1 cellular context compared by ENCODE assay signal in the genomic region with DNA sequence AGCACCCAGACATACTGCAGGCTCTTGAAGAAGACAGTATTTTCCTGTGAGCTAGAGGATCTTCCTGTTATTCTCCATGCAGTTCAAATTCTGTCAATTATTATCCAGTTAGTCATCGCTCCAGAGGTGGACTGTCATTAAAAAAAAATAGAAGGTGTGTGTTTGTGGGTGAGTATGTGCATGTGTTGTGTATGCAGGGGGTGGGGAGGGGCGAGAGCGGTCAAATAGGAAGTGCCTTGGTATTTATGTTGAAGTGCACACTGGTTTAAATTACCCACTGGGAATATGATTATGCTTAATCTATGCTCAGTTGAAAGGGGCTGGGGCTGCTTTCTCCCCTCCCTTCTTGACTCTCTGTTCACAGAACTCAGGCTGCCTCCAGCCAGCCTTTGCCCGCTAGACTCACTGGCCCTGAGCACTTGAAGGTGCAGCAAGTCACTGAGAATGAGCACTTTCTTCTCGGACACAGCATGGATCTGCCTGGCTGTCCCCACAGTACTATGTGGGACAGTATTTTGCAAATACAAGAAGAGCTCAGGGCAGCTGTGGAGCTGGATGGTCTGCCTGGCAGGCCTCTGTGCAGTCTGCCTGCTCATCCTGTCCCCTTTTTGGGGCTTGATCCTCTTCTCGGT.
TF ChIP-seq lines count a peak whose summit lies in the region.

A gene with protein sequence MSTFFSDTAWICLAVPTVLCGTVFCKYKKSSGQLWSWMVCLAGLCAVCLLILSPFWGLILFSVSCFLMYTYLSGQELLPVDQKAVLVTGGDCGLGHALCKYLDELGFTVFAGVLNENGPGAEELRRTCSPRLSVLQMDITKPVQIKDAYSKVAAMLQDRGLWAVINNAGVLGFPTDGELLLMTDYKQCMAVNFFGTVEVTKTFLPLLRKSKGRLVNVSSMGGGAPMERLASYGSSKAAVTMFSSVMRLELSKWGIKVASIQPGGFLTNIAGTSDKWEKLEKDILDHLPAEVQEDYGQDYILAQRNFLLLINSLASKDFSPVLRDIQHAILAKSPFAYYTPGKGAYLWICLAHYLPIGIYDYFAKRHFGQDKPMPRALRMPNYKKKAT (plus strand): TSS at position 273 of the 632 bp plus-strand sequence. CDS start 172 bp downstream, at position 445.

TF ChIP-seq in HepG2, 621 proteins besides CTCF, POLR2A, EP300 and RAD21 (continued from another document and continues in another):
- peak; percentile 61 for TF ChIP-seq KDM5B (CRISPR knock-in tag; IDR thresholded peaks at IDR 0.05; ENCODE audit: borderline replicate concordance)
- TF ChIP-seq, protein P1, sequence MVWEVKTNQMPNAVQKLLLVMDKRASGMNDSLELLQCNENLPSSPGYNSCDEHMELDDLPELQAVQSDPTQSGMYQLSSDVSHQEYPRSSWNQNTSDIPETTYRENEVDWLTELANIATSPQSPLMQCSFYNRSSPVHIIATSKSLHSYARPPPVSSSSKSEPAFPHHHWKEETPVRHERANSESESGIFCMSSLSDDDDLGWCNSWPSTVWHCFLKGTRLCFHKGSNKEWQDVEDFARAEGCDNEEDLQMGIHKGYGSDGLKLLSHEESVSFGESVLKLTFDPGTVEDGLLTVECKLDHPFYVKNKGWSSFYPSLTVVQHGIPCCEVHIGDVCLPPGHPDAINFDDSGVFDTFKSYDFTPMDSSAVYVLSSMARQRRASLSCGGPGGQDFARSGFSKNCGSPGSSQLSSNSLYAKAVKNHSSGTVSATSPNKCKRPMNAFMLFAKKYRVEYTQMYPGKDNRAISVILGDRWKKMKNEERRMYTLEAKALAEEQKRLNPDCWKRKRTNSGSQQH (CRISPR knock-in tag; IDR thresholded peaks at IDR 0.05; ENCODE audit: low read depth): no peak; the same call in 1 of the 2 replicates
- TF ChIP-seq SUZ12 (IDR thresholded peaks at IDR 0.05; ENCODE audit: low read depth, low read length): no peak
- peak; percentile 77; the same call in 1 of the 2 replicates for TF ChIP-seq ZNF292 (CRISPR knock-in tag; IDR thresholded peaks at IDR 0.05; ENCODE audit: borderline replicate concordance, low read depth)
- TF ChIP-seq HOXD1 (CRISPR knock-in tag; IDR thresholded peaks at IDR 0.05): no peak
- TF ChIP-seq, protein P2, sequence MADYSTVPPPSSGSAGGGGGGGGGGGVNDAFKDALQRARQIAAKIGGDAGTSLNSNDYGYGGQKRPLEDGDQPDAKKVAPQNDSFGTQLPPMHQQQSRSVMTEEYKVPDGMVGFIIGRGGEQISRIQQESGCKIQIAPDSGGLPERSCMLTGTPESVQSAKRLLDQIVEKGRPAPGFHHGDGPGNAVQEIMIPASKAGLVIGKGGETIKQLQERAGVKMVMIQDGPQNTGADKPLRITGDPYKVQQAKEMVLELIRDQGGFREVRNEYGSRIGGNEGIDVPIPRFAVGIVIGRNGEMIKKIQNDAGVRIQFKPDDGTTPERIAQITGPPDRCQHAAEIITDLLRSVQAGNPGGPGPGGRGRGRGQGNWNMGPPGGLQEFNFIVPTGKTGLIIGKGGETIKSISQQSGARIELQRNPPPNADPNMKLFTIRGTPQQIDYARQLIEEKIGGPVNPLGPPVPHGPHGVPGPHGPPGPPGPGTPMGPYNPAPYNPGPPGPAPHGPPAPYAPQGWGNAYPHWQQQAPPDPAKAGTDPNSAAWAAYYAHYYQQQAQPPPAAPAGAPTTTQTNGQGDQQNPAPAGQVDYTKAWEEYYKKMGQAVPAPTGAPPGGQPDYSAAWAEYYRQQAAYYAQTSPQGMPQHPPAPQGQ (CRISPR knock-in tag; IDR thresholded peaks at IDR 0.05; ENCODE audit: borderline replicate concordance): no peak
- TF ChIP-seq ZNF780A (CRISPR knock-in tag; IDR thresholded peaks at IDR 0.05): no peak
- no peak for TF ChIP-seq KLF11 (CRISPR knock-in tag; IDR thresholded peaks at IDR 0.05)
- no peak for TF ChIP-seq ZNF446 (CRISPR knock-in tag; IDR thresholded peaks at IDR 0.05)
- TF ChIP-seq, protein P3, sequence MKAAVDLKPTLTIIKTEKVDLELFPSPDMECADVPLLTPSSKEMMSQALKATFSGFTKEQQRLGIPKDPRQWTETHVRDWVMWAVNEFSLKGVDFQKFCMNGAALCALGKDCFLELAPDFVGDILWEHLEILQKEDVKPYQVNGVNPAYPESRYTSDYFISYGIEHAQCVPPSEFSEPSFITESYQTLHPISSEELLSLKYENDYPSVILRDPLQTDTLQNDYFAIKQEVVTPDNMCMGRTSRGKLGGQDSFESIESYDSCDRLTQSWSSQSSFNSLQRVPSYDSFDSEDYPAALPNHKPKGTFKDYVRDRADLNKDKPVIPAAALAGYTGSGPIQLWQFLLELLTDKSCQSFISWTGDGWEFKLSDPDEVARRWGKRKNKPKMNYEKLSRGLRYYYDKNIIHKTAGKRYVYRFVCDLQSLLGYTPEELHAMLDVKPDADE (CRISPR knock-in tag; IDR thresholded peaks at IDR 0.05): no peak
- TF ChIP-seq KLF15 (CRISPR knock-in tag; IDR thresholded peaks at IDR 0.05; ENCODE audit: borderline replicate concordance): no peak
- TF ChIP-seq, protein P4, sequence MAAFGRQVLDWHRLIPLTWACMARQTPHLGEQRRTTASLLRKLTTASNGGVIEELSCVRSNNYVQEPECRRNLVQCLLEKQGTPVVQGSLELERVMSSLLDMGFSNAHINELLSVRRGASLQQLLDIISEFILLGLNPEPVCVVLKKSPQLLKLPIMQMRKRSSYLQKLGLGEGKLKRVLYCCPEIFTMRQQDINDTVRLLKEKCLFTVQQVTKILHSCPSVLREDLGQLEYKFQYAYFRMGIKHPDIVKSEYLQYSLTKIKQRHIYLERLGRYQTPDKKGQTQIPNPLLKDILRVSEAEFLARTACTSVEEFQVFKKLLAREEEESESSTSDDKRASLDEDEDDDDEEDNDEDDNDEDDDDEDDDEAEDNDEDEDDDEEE (CRISPR knock-in tag; IDR thresholded peaks at IDR 0.05): no peak
- 0 out of 2 replicates have a peak, but pooled peaks have one; percentile 23 for TF ChIP-seq ZSCAN21 (CRISPR knock-in tag; IDR thresholded peaks at IDR 0.05; ENCODE audit: borderline replicate concordance)
- TF ChIP-seq ZFY (CRISPR knock-in tag; IDR thresholded peaks at IDR 0.05): peak; percentile 49; the same call in 1 of the 2 replicates
- TF ChIP-seq BHLHE40 (IDR thresholded peaks at IDR 0.05; ENCODE audit: low read length): no peak
- TF ChIP-seq, protein P5, sequence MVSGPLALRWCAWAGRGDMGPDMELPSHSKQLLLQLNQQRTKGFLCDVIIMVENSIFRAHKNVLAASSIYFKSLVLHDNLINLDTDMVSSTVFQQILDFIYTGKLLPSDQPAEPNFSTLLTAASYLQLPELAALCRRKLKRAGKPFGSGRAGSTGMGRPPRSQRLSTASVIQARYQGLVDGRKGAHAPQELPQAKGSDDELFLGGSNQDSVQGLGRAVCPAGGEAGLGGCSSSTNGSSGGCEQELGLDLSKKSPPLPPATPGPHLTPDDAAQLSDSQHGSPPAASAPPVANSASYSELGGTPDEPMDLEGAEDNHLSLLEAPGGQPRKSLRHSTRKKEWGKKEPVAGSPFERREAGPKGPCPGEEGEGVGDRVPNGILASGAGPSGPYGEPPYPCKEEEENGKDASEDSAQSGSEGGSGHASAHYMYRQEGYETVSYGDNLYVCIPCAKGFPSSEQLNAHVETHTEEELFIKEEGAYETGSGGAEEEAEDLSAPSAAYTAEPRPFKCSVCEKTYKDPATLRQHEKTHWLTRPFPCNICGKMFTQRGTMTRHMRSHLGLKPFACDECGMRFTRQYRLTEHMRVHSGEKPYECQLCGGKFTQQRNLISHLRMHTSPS (CRISPR knock-in tag; IDR thresholded peaks at IDR 0.05; ENCODE audit: low read depth): no peak
- TF ChIP-seq, protein P6, sequence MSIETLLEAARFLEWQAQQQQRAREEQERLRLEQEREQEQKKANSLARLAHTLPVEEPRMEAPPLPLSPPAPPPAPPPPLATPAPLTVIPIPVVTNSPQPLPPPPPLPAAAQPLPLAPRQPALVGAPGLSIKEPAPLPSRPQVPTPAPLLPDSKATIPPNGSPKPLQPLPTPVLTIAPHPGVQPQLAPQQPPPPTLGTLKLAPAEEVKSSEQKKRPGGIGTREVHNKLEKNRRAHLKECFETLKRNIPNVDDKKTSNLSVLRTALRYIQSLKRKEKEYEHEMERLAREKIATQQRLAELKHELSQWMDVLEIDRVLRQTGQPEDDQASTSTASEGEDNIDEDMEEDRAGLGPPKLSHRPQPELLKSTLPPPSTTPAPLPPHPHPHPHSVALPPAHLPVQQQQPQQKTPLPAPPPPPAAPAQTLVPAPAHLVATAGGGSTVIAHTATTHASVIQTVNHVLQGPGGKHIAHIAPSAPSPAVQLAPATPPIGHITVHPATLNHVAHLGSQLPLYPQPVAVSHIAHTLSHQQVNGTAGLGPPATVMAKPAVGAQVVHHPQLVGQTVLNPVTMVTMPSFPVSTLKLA (IDR thresholded peaks at IDR 0.05): peak; percentile 72
- no peak for TF ChIP-seq SETDB1 (CRISPR knock-in tag; IDR thresholded peaks at IDR 0.05; ENCODE audit: borderline replicate concordance)
- no peak for TF ChIP-seq HOXA9 (CRISPR knock-in tag; IDR thresholded peaks at IDR 0.05; ENCODE audit: borderline replicate concordance)
- no peak for TF ChIP-seq NFYC (CRISPR knock-in tag; IDR thresholded peaks at IDR 0.05)
- TF ChIP-seq ZNF841 (CRISPR knock-in tag; IDR thresholded peaks at IDR 0.05; ENCODE audit: borderline replicate concordance): no peak
- peak; percentile 69; the same call in 1 of the 2 replicates for TF ChIP-seq GATAD2A (CRISPR knock-in tag; IDR thresholded peaks at IDR 0.05)
- TF ChIP-seq ZNF30 (CRISPR knock-in tag; IDR thresholded peaks at IDR 0.05): no peak
- no peak for TF ChIP-seq ZNF260 (CRISPR knock-in tag; IDR thresholded peaks at IDR 0.05; ENCODE audit: borderline replicate concordance, low read depth)
- peak; percentile 64; the same call in 1 of the 2 replicates for TF ChIP-seq SNAPC2 (CRISPR knock-in tag; IDR thresholded peaks at IDR 0.05)
- TF ChIP-seq ASH2L (IDR thresholded peaks at IDR 0.05; ENCODE audit: insufficient read length, low read depth, low read length): no peak
- TF ChIP-seq, protein P7, sequence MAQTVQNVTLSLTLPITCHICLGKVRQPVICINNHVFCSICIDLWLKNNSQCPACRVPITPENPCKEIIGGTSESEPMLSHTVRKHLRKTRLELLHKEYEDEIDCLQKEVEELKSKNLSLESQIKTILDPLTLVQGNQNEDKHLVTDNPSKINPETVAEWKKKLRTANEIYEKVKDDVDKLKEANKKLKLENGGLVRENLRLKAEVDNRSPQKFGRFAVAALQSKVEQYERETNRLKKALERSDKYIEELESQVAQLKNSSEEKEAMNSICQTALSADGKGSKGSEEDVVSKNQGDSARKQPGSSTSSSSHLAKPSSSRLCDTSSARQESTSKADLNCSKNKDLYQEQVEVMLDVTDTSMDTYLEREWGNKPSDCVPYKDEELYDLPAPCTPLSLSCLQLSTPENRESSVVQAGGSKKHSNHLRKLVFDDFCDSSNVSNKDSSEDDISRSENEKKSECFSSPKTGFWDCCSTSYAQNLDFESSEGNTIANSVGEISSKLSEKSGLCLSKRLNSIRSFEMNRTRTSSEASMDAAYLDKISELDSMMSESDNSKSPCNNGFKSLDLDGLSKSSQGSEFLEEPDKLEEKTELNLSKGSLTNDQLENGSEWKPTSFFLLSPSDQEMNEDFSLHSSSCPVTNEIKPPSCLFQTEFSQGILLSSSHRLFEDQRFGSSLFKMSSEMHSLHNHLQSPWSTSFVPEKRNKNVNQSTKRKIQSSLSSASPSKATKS (CRISPR knock-in tag; IDR thresholded peaks at IDR 0.05): no peak
- no peak for TF ChIP-seq ZZZ3 (CRISPR knock-in tag; IDR thresholded peaks at IDR 0.05; ENCODE audit: borderline replicate concordance)
- no peak; the same call in 1 of the 2 replicates for TF ChIP-seq NCOA2 (CRISPR knock-in tag; IDR thresholded peaks at IDR 0.05)
- TF ChIP-seq NR2F2 (IDR thresholded peaks at IDR 0.05; ENCODE audit: borderline replicate concordance, low read depth): no peak
- TF ChIP-seq KDM6A (CRISPR knock-in tag; IDR thresholded peaks at IDR 0.05; ENCODE audit: low read depth): no peak
- TF ChIP-seq ZNF350 (CRISPR knock-in tag; IDR thresholded peaks at IDR 0.05; ENCODE audit: borderline replicate concordance, low read depth): no peak
- no peak for TF ChIP-seq RARG (CRISPR knock-in tag; IDR thresholded peaks at IDR 0.05; ENCODE audit: low read depth)
- no peak for TF ChIP-seq ATF7-NPFF (CRISPR knock-in tag; IDR thresholded peaks at IDR 0.05; ENCODE audit: low read depth)
- peak; percentile 83; the same call in 1 of the 3 replicates for TF ChIP-seq MXI1 (IDR thresholded peaks at IDR 0.05; ENCODE audit: borderline replicate concordance, low read depth, low read length)
- TF ChIP-seq, protein P8, sequence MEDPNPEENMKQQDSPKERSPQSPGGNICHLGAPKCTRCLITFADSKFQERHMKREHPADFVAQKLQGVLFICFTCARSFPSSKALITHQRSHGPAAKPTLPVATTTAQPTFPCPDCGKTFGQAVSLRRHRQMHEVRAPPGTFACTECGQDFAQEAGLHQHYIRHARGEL (CRISPR knock-in tag; IDR thresholded peaks at IDR 0.05): no peak
- no peak for TF ChIP-seq ZSCAN29 (CRISPR knock-in tag; conservative IDR thresholded peaks at IDR 0.05)
- no peak for TF ChIP-seq SP2 (CRISPR knock-in tag; IDR thresholded peaks at IDR 0.05)
- TF ChIP-seq ZNF33A (CRISPR knock-in tag; IDR thresholded peaks at IDR 0.05; ENCODE audit: borderline replicate concordance): no peak
- TF ChIP-seq, protein P9, sequence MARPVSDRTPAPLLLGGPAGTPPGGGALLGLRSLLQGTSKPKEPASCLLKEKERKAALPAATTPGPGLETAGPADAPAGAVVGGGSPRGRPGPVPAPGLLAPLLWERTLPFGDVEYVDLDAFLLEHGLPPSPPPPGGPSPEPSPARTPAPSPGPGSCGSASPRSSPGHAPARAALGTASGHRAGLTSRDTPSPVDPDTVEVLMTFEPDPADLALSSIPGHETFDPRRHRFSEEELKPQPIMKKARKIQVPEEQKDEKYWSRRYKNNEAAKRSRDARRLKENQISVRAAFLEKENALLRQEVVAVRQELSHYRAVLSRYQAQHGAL (CRISPR knock-in tag; IDR thresholded peaks at IDR 0.05; ENCODE audit: not compliant biosample characterization): no peak
- no peak for TF ChIP-seq ZBTB8A (CRISPR knock-in tag; IDR thresholded peaks at IDR 0.05; ENCODE audit: borderline replicate concordance, low read depth)
- TF ChIP-seq, protein P10, sequence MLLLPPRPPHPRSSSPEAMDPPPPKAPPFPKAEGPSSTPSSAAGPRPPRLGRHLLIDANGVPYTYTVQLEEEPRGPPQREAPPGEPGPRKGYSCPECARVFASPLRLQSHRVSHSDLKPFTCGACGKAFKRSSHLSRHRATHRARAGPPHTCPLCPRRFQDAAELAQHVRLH (CRISPR knock-in tag; IDR thresholded peaks at IDR 0.05; ENCODE audit: borderline replicate concordance, low read depth): peak; percentile 21; the same call in 1 of the 2 replicates
- TF ChIP-seq SOX6 (IDR thresholded peaks at IDR 0.05): no peak
- TF ChIP-seq SOX6 (CRISPR knock-in tag; IDR thresholded peaks at IDR 0.05): peak; percentile 68; the same call in 1 of the 2 replicates
- TF ChIP-seq HNF4G (IDR thresholded peaks at IDR 0.05; ENCODE audit: borderline replicate concordance, low read depth, low read length): no peak
- no peak for TF ChIP-seq HNF4G (CRISPR knock-in tag; IDR thresholded peaks at IDR 0.05; ENCODE audit: borderline replicate concordance, low read depth)
- no peak for TF ChIP-seq ZNF496 (CRISPR knock-in tag; IDR thresholded peaks at IDR 0.05; ENCODE audit: insufficient replicate concordance)
